ENCODE assay signal across 24 cellular contexts in the genomic region with DNA sequence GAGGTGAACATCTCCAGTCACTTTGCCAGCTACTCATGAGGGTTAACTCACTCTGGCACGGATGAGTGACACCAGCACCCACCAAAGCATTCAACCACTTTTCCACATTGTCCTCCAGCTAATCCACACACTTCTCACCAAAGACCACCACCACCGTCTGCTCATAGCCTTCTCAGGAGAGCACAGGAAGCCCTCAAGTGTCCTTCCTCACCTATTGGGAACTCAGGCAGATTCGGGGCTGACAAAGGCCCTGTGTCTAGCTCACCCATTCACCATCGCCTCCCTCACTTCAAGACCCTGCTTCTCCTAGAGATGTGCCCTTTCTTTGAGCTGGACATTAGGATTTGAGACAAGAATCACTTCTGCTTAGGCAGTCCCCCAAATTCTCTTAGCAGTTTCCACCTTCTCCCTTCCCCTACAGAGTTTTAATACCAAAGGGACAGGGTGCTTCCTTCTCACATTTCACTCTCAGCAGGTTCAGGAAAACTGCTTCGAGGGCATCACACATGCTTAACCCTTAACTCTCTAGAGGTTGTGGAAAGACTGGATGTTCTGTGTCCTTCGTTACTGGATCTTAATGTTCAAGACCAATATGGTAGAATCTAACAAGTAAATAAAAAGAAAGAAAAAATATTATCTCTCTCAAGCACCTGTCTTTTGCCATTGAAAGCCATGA. TPM values are rescaled to one million over a fixed set of nuclear protein-coding genes. Genes with fewer than 3 reads are reported as not detected.
"Had no signal": no experiment of that assay in that cellular context is flagged by ENCODE, and none has a peak within 500 bp of the region (broad histone marks: within the 10 kb centered on the region; RNA-seq: fewer than 3 reads in every experiment).

No MANE protein-coding gene starts in this region.

- H3K27me3 ChIP-seq: foreskin keratinocyte, pancreas, suprapubic skin, thyroid gland had no signal

- H3K27ac ChIP-seq: foreskin keratinocyte, pancreas, suprapubic skin, thyroid gland had no signal

- H3K4me3 Mint-ChIP-seq: dendritic cell treated with granulocyte-macrophage colony-stimulating factor and Interleukin-4, amounts not matched to agents 40 ng/mL and 50 ng/mL, for 4 days; effector memory CD8-positive, alpha-beta T cell; naive thymus-derived CD4-positive, alpha-beta T cell; type B pancreatic cell had no signal

- DNase-seq: effector memory CD8-positive, alpha-beta T cell; erythroblast; left colon; left ventricle myocardium superior; naive thymus-derived CD4-positive, alpha-beta T cell; pancreas; right cardiac atrium; small intestine; stimulated activated CD4-positive, alpha-beta T cell treated with anti-CD3 and anti-CD28 coated beads, Interleukin-12 subunit alpha, Interleukin-12 subunit beta, amount 100 ng/mL, for 4 hours; stimulated activated CD4-positive, alpha-beta T cell treated with anti-CD3 and anti-CD28 coated beads, Interleukin-2, amount 100 ng/mL, for 48 hours; stimulated activated naive CD8-positive, alpha-beta T cell treated with anti-CD3 and anti-CD28 coated beads, Interleukin-15, Interleukin-2, amounts not matched to agents 100 U/mL and 50 U/mL, for 24 hours; thyroid gland had no signal

- H3K4me1 ChIP-seq: suprapubic skin, thyroid gland had no signal

- H3K36me3 ChIP-seq: pancreas, suprapubic skin, thyroid gland had no signal

- H3K27me3 Mint-ChIP-seq: dendritic cell treated with granulocyte-macrophage colony-stimulating factor and Interleukin-4, amounts not matched to agents 40 ng/mL and 50 ng/mL, for 4 days; progenitor cell of endocrine pancreas had no signal

- H3K4me3 ChIP-seq: lung, pancreas, suprapubic skin, thyroid gland had no signal

- H3K36me3 Mint-ChIP-seq: naive thymus-derived CD4-positive, alpha-beta T cell; type B pancreatic cell had no signal

- H3K9me3 Mint-ChIP-seq: type B pancreatic cell had no signal

- FAIRE-seq: colon, endothelial cell of umbilical vein, pancreas, small intestine, urothelium cell line had no signal

- H3K27ac Mint-ChIP-seq: dendritic cell treated with granulocyte-macrophage colony-stimulating factor and Interleukin-4, amounts not matched to agents 40 ng/mL and 50 ng/mL, for 4 days; effector memory CD8-positive, alpha-beta T cell; naive thymus-derived CD4-positive, alpha-beta T cell; progenitor cell of endocrine pancreas; type B pancreatic cell had no signal

- H3K9me3 ChIP-seq: pancreas, suprapubic skin, thyroid gland had no signal

RNA-seq across cellular contexts. Expression of gene RXFP1, which starts 11.0 kb away (rescaled TPM):
- total RNA-seq: endothelial cell of umbilical vein, foreskin keratinocyte, kidney epithelial cell, left ventricle myocardium superior, mesenteric fat pad, mononuclear cell, progenitor cell of endocrine pancreas had no signal
